Comparison of ENCODE assay signal across 7 cellular contexts in genomic region chr15:68230157-68231100, GRCh38. TPM values are rescaled to one million over a fixed set of nuclear protein-coding genes. Genes with fewer than 3 reads are reported as not detected.
DNase-seq lines count a peak whose midpoint lies in the region; ATAC-seq, FAIRE-seq and TF ChIP-seq lines count a peak whose summit lies in the region.

No MANE protein-coding gene starts in this region.

- H3K27me3 ChIP-seq in ascending aorta, result no peaks in the 10 kb centered on the region
- H3K27me3 ChIP-seq in left lung, result no peaks in the 10 kb centered on the region
- H3K27me3 ChIP-seq in thyroid gland, result no peaks in the 10 kb centered on the region

- DNase-seq in GM12891 (ENCODE audit: insufficient read length, low spot score), result no peak
- no peak for DNase-seq in Jurkat, Clone E6-1 (ENCODE audit: low read depth, low spot score)
- peak in 1 of 2 donors; percentile 64 for DNase-seq in ascending aorta (ENCODE audit: low spot score in 2 of 2)
- DNase-seq in left lung, result no peak
- DNase-seq in thyroid gland, result peak; percentile 18 to 20
- DNase-seq in NCI-H526 treated with DMSO at 0.1 percent for 48 hours (lab: John Stamatoyannopoulos, UW), result no peak

- peaks cover 0 to 13% of the 10 kb centered on the region in 2 donors for H3K4me1 ChIP-seq in ascending aorta
- peaks cover 11 to 40% of the 10 kb centered on the region in 2 donors for H3K4me1 ChIP-seq in left lung
- peaks cover 13 to 19% of the 10 kb centered on the region in 2 donors for H3K4me1 ChIP-seq in thyroid gland

- intact Hi-C loops in ascending aorta (cut with DNase I) (no loop called here), left lung (cut with DNase I) (no loop called here), thyroid gland (cut with DNase I) (no loop called here)

- TF ChIP-seq CTCF in ascending aorta (IDR thresholded peaks at IDR 0.05), result no peak
- TF ChIP-seq CTCF in left lung (IDR thresholded peaks at IDR 0.05), result no peak
- peak in 1 of 6 experiments; percentile 5 for TF ChIP-seq CTCF in thyroid gland (IDR thresholded peaks at IDR 0.05)

- ATAC-seq in left lung (no peak), HG02642 (IDR thresholded peaks at IDR 0.05; ENCODE audit: poor library complexity, unreplicated experiment) (no peak)

- H3K36me3 ChIP-seq in ascending aorta, result no peaks in the 10 kb centered on the region
- no peaks in the 10 kb centered on the region for H3K36me3 ChIP-seq in left lung
- H3K36me3 ChIP-seq in thyroid gland, result no peaks in the 10 kb centered on the region

- TF ChIP-seq POLR2A in GM12891 (IDR thresholded peaks at IDR 0.05; ENCODE audit: low read depth, low read length) (no peak), thyroid gland (IDR thresholded peaks at IDR 0.05) (no peak)

- FAIRE-seq in GM12891 (lab: Jason Lieb, UNC), result peak; percentile 9

- WGBS in thyroid gland, 2 donors, result 60% methylated on average over 20 of the region's 20 CpGs

- H3K27ac ChIP-seq in ascending aorta (peak overlapping the region in 1 of 2 donors; percentile 51), left lung (peak overlapping the region; percentile 33 to 86), thyroid gland (peak overlapping the region; percentile 52 to 78 (median 75))

- peak overlapping the region; percentile 93 for H3K4me3 ChIP-seq in Jurkat, Clone E6-1 (ENCODE audit: low read length)
- H3K4me3 ChIP-seq in ascending aorta (peak overlapping the region; percentile 96), left lung (peak overlapping the region; percentile 85 to 93), thyroid gland (replicated peaks in 1 of 3) (peak overlapping the region in 2 of 3 donors; percentile 16 to 70)

- H3K9me3 ChIP-seq in ascending aorta, result no peaks in the 10 kb centered on the region
- no peaks in the 10 kb centered on the region for H3K9me3 ChIP-seq in left lung
- no peaks in the 10 kb centered on the region for H3K9me3 ChIP-seq in thyroid gland

TF ChIP-seq in GM12891, 5 proteins besides CTCF, POLR2A, EP300 and RAD21:
- TF ChIP-seq POU2F2 (IDR thresholded peaks at IDR 0.05; ENCODE audit: low read depth, low read length) (no peak), SPI1 (IDR thresholded peaks at IDR 0.05; ENCODE audit: low read depth, low read length) (no peak), TAF1 (IDR thresholded peaks at IDR 0.05; ENCODE audit: low read depth, low read length) (no peak), POLR2AphosphoS5 (IDR thresholded peaks at IDR 0.05; ENCODE audit: low read depth, low read length) (no peak), PAX5 (IDR thresholded peaks at IDR 0.05; ENCODE audit: insufficient read depth, low read length, severe bottlenecking) (no peak)

RNA-seq across cellular contexts. Expression of gene CLN6, which starts 0.9 kb away (rescaled TPM):
- polyA plus RNA-seq in GM12891 (2012; ENCODE audit: low read depth, missing spikeins), result 26.1 TPM
- 63.6 TPM for polyA plus RNA-seq in Jurkat, Clone E6-1 (2012; ENCODE audit: insufficient read depth, insufficient read length)
- total RNA-seq in ascending aorta, result 6.4 TPM
- 10 to 100 TPM; 28.3 to 50.3 TPM for total RNA-seq in left lung
- 10 to 100 TPM; 24.8 to 34.3 (median 32.4) TPM for total RNA-seq in thyroid gland

RNA-seq across cellular contexts. Expression of gene CALML4, which starts 25.3 kb away (rescaled TPM):
- polyA plus RNA-seq in GM12891 (2012; ENCODE audit: low read depth, missing spikeins), result 2.8 TPM
- polyA plus RNA-seq in Jurkat, Clone E6-1 (2012; ENCODE audit: insufficient read depth, insufficient read length), result 25.9 TPM
- 0.85 TPM for total RNA-seq in ascending aorta
- 10 to 100 TPM in 1 of 2 donors, 1 to 10 TPM in 1; 3.0 to 10.8 TPM for total RNA-seq in left lung
- total RNA-seq in thyroid gland, result 1 to 10 TPM; 3.0 to 5.1 (median 3.8) TPM

RNA-seq across cellular contexts. Expression of gene FEM1B, which starts 47.1 kb away (rescaled TPM):
- 11.4 TPM for polyA plus RNA-seq in GM12891 (2012; ENCODE audit: low read depth, missing spikeins)
- polyA plus RNA-seq in Jurkat, Clone E6-1 (2012; ENCODE audit: insufficient read depth, insufficient read length), result 31.8 TPM
- total RNA-seq in ascending aorta (57.0 TPM), left lung (10 to 100 TPM; 44.1 to 44.4 TPM), thyroid gland (10 to 100 TPM; 43.2 to 60.4 (median 45.2) TPM)

Comparison
In these comparisons a context has a peak if more than half of its experiments do, and no peak if none do; other contexts are left out.
1. DNase-seq: peak in thyroid gland (2 of 2); none in GM12891 (single experiment), Jurkat, Clone E6-1 (single experiment), left lung (0 of 2) and NCI-H526 treated with DMSO at 0.1 percent for 48 hours (single experiment).
2. H3K4me3 ChIP-seq: peak in every context shown above with its lines; median percentile 96 in ascending aorta; 93 in Jurkat, Clone E6-1; 89 in left lung; 43 in thyroid gland.